Comparison of ENCODE assay signal across 16 cellular contexts in the genomic region with DNA sequence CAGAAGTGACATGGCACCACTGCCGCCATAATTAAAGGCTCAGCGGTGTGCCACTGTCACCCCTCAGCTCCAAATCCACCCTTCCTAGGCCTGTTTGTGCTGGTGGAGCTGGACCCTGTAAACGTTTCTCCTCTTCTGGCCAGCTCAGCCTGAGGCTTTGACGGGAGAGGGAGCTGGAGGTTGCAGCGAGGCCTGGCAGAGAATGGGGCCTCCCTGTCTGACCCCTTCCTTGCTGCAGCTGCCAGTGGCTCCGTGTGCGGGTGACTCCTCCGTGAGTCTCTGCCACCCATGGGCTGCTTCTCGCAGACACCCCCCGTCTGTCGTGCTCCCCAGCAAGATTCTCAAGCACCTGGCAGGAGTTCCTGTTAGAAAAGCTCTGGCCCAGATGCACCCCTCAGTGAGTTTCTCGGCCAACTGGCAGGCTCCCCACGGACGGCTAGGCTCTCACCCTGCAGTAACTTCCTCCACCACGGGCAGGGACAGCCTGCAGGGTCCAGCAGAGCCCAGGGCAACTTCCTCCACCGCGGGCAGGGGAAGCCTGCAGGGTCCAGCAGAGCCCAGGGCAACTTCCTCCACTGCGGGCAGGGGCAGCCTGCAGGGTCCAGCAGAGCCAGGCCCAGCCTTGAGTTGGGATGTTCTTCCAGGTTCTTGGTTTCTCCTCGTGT. TPM values are rescaled to one million over a fixed set of nuclear protein-coding genes. Genes with fewer than 3 reads are reported as not detected.
DNase-seq lines count a peak whose midpoint lies in the region; ATAC-seq and TF ChIP-seq lines count a peak whose summit lies in the region.
"Had no signal": no experiment of that assay in that cellular context is flagged by ENCODE, and none has a peak within 500 bp of the region (broad histone marks: within the 10 kb centered on the region; RNA-seq: fewer than 3 reads in every experiment).

No MANE protein-coding gene starts in this region.

- no peaks in the 10 kb centered on the region for H3K9me3 Mint-ChIP-seq in WTC11
- no peaks in the 10 kb centered on the region for H3K9me3 Mint-ChIP-seq in stimulated activated memory B cell treated with anti-CD40 and anti-IgM and Interleukin-4, amounts not matched to agents 10 μg/mL and 1 μg/mL and 100 μg/mL, for 72 hours
- H3K9me3 Mint-ChIP-seq: activated naive CD4-positive, alpha-beta T cell treated with anti-CD3 and anti-CD28 coated beads, Interleukin-2, amount 10 ng/mL, durations not matched to agents 7 days and 5 days had no signal

- TF ChIP-seq POLR2A in IMR-90 (IDR thresholded peaks at IDR 0.05; ENCODE audit: low read depth, low read length) (no peak), right lobe of liver (IDR thresholded peaks at IDR 0.05) (no peak)

- no peak for TF ChIP-seq CTCF in IMR-90 (conservative IDR thresholded peaks at IDR 0.05; ENCODE audit: low read depth, low read length)
- no peak for TF ChIP-seq CTCF in WTC11 (IDR thresholded peaks at IDR 0.05)
- no peak for TF ChIP-seq CTCF in right lobe of liver (IDR thresholded peaks at IDR 0.05)

- peaks cover 8% of the 10 kb centered on the region for H3K27me3 Mint-ChIP-seq in WTC11 (ENCODE audit: low read depth)
- H3K27me3 Mint-ChIP-seq in stimulated activated memory B cell treated with anti-CD40 and anti-IgM and Interleukin-4, amounts not matched to agents 10 μg/mL and 1 μg/mL and 100 μg/mL, for 72 hours: peaks cover 3% of the 10 kb centered on the region

- no peak overlapping the region for H2BK120ac ChIP-seq in IMR-90 (ENCODE audit: low read depth, low read length)

- peak overlapping the region; percentile 84 for H2AK9ac ChIP-seq in IMR-90 (replicated peaks; ENCODE audit: low read depth, low read length, poor library complexity)

- WGBS in IMR-90 (ENCODE audit: extremely low coverage in 2 of 2, insufficient read length in 1 of 2), 2 experiments: 65% methylated on average over 10 of the region's 19 CpGs; no CpG with 5 or more reads in 1 of the 2 experiments
- WGBS in right lobe of liver (ENCODE audit: insufficient coverage, low coverage, low lambda C conversion rate, missing lambda C conversion rate): 42% methylated on average over 11 of the region's 19 CpGs

- no peak overlapping the region for H3K27ac ChIP-seq in IMR-90 (ENCODE audit: insufficient read depth, low read length)
- no peak overlapping the region for H3K27ac ChIP-seq in right lobe of liver
- H3K27ac ChIP-seq: brain microvascular endothelial cell, ovary, VCaP had no signal

- ATAC-seq in IMR-90 (ENCODE audit: low read depth) (no peak), WTC11 (no peak), right lobe of liver (peak; percentile 10 to 52 (median 32)), GM18909 (IDR thresholded peaks at IDR 0.05; ENCODE audit: poor library complexity, unreplicated experiment) (no peak)
- no peak for ATAC-seq in stimulated activated memory B cell treated with anti-CD40 and anti-IgM and Interleukin-4, amounts not matched to agents 10 μg/mL and 1 μg/mL and 100 μg/mL, for 72 hours

- no peak overlapping the region for H4K5ac ChIP-seq in IMR-90 (ENCODE audit: low read depth, low read length)

- TF ChIP-seq RAD21 in IMR-90 (IDR thresholded peaks at IDR 0.05; ENCODE audit: low read length): no peak

- dilution Hi-C loops in IMR-90 (cut with HindIII; ENCODE audit: low sequenced_read_pairs, unreplicated experiment): no loop called here

- H2AK5ac ChIP-seq in IMR-90 (ENCODE audit: low read depth, low read length): 0 out of 2 replicates have a peak overlapping the region, but pooled peaks have one; percentile 35

- no peak for DNase-seq in IMR-90
- no peak for DNase-seq in WTC11 (ENCODE audit: low spot score)
- DNase-seq in right lobe of liver: peak in 2 of 3 donors; percentile 54 to 70
- DNase-seq in HuH-7.5 (ENCODE audit: low spot score): no peak
- no peak for DNase-seq in NCI-H187 (lab: John Stamatoyannopoulos, UW)
- DNase-seq: activated naive CD4-positive, alpha-beta T cell treated with anti-CD3 and anti-CD28 coated beads, Interleukin-2, amount 10 ng/mL, durations not matched to agents 7 days and 5 days; brain microvascular endothelial cell; CD4-positive, alpha-beta memory T cell; effector CD8-positive, alpha-beta T cell; midbrain; MV-4-11 had no signal

- intact Hi-C loops in IMR-90 (cut with micrococcal nuclease): no loop called here
- intact Hi-C loops in right lobe of liver (cut with DNase I): no loop called here

- no peak overlapping the region for H3K9ac ChIP-seq in IMR-90 (ENCODE audit: low read depth, low read length)

- CTCF ChIA-PET in IMR-90 (lab: Yijun Ruan, JAX): no interaction called here
- CTCF ChIA-PET in WTC11 (lab: Charles Lee): interaction anchor here (0.7 kb wide), 1 partner anchor 1146 kb away, joined by 3 read pairs; no protein-coding TSS in a partner anchor

- H3K4me1 ChIP-seq in IMR-90 (ENCODE audit: control insufficient read depth, insufficient read depth, low read length) (peaks cover 9% of the 10 kb centered on the region), right lobe of liver (peaks cover 0 to 7% (median 5%) of the 10 kb centered on the region in 4 donors)

- BruUV-seq in IMR-90 (replicated peaks; lab: Mats Ljungman, UMichigan): no TSS peak

- H3K14ac ChIP-seq in IMR-90 (replicated peaks; ENCODE audit: low read depth, low read length): no peak overlapping the region

- H3K9me1 ChIP-seq in IMR-90 (ENCODE audit: insufficient read depth, low read length): peaks cover 12% of the 10 kb centered on the region; the same call in 1 of the 2 replicates

- H2BK20ac ChIP-seq in IMR-90 (ENCODE audit: low read depth, low read length): no peak overlapping the region

- H4K91ac ChIP-seq in IMR-90 (ENCODE audit: insufficient read depth, low read depth, low read length): no peak overlapping the region

- no peak overlapping the region for H3K23ac ChIP-seq in IMR-90 (ENCODE audit: low read depth, low read length)

- no peak overlapping the region for H4K8ac ChIP-seq in IMR-90 (ENCODE audit: low read depth in 2 of 2, low read length in 2 of 2)

- H3K4me3 Mint-ChIP-seq in WTC11: no peak overlapping the region
- no peak overlapping the region for H3K4me3 Mint-ChIP-seq in stimulated activated memory B cell treated with anti-CD40 and anti-IgM and Interleukin-4, amounts not matched to agents 10 μg/mL and 1 μg/mL and 100 μg/mL, for 72 hours
- H3K4me3 Mint-ChIP-seq: activated naive CD4-positive, alpha-beta T cell treated with anti-CD3 and anti-CD28 coated beads, Interleukin-2, amount 10 ng/mL, durations not matched to agents 7 days and 5 days; CD4-positive, alpha-beta memory T cell had no signal

- peaks cover 4% of the 10 kb centered on the region in 2 experiments; a peak in 3 of 4 replicates for H3K79me1 ChIP-seq in IMR-90 (ENCODE audit: low read depth in 1 of 2, low read length in 2 of 2)

- no peaks in the 10 kb centered on the region for H4K20me1 ChIP-seq in IMR-90 (ENCODE audit: insufficient read depth, low read length)

- no peak overlapping the region for H3K4ac ChIP-seq in IMR-90 (ENCODE audit: low read depth, low read length)

- in situ Hi-C loops in IMR-90 (cut with MboI; ENCODE audit: low sequenced_read_pairs): no loop called here

- no peak overlapping the region for H3K4me3 ChIP-seq in IMR-90 (ENCODE audit: insufficient read depth, low read depth, low read length)
- no peak overlapping the region for H3K4me3 ChIP-seq in right lobe of liver
- H3K4me3 ChIP-seq: ovary, testis had no signal

- H3K36me3 ChIP-seq in IMR-90 (ENCODE audit: control insufficient read depth, insufficient read depth, low read length) (no peaks in the 10 kb centered on the region), right lobe of liver (no peaks in the 10 kb centered on the region)
- H3K36me3 ChIP-seq: brain microvascular endothelial cell, ovary had no signal

- H3K36me3 Mint-ChIP-seq in WTC11: no peaks in the 10 kb centered on the region
- H3K36me3 Mint-ChIP-seq in stimulated activated memory B cell treated with anti-CD40 and anti-IgM and Interleukin-4, amounts not matched to agents 10 μg/mL and 1 μg/mL and 100 μg/mL, for 72 hours: no peaks in the 10 kb centered on the region
- H3K36me3 Mint-ChIP-seq: activated naive CD4-positive, alpha-beta T cell treated with anti-CD3 and anti-CD28 coated beads, Interleukin-2, amount 10 ng/mL, durations not matched to agents 7 days and 5 days; CD4-positive, alpha-beta memory T cell had no signal

- H3K27ac Mint-ChIP-seq in WTC11: no peak overlapping the region
- H3K27ac Mint-ChIP-seq in stimulated activated memory B cell treated with anti-CD40 and anti-IgM and Interleukin-4, amounts not matched to agents 10 μg/mL and 1 μg/mL and 100 μg/mL, for 72 hours: peak overlapping the region; percentile 55
- H3K27ac Mint-ChIP-seq: activated naive CD4-positive, alpha-beta T cell treated with anti-CD3 and anti-CD28 coated beads, Interleukin-2, amount 10 ng/mL, durations not matched to agents 7 days and 5 days had no signal

- H3K27me3 ChIP-seq in IMR-90 (ENCODE audit: control insufficient read depth, insufficient read depth, low read length): no peaks in the 10 kb centered on the region
- H3K27me3 ChIP-seq in right lobe of liver: no peaks in the 10 kb centered on the region
- H3K27me3 ChIP-seq: brain microvascular endothelial cell, ovary, testis had no signal

- H2AFZ ChIP-seq in IMR-90 (replicated peaks; ENCODE audit: low read length, poor library complexity): peak overlapping the region; percentile 53

- no peak overlapping the region for H3K4me2 ChIP-seq in IMR-90 (ENCODE audit: low read depth, low read length)

- H3K4me1 Mint-ChIP-seq in WTC11: no peaks in the 10 kb centered on the region
- peaks cover 30% of the 10 kb centered on the region for H3K4me1 Mint-ChIP-seq in stimulated activated memory B cell treated with anti-CD40 and anti-IgM and Interleukin-4, amounts not matched to agents 10 μg/mL and 1 μg/mL and 100 μg/mL, for 72 hours

- no peak overlapping the region for H3K56ac ChIP-seq in IMR-90 (ENCODE audit: extremely low read depth, insufficient read depth, low read length)

- no peak overlapping the region; the same call in 2 of the 3 replicates for H2BK15ac ChIP-seq in IMR-90 (ENCODE audit: low read depth, low read length)

- H3K9me3 ChIP-seq in IMR-90 (ENCODE audit: control insufficient read depth, insufficient read depth, low read length): no peaks in the 10 kb centered on the region
- H3K9me3 ChIP-seq in right lobe of liver: no peaks in the 10 kb centered on the region
- H3K9me3 ChIP-seq: ovary, testis had no signal

- POLR2A ChIA-PET in IMR-90 (lab: Charles Lee; ENCODE audit: unreplicated experiment) (no interaction called here), WTC11 (lab: Charles Lee) (interaction anchor here (0.7 kb wide), 1 partner anchor 47 kb away, joined by 6 read pairs; no protein-coding TSS in a partner anchor)

- no peak overlapping the region for H3K18ac ChIP-seq in IMR-90 (ENCODE audit: low read depth, low read length)

- H2BK5ac ChIP-seq in IMR-90 (ENCODE audit: low read depth, low read length, poor library complexity, severe bottlenecking): no peak overlapping the region

RNA-seq across cellular contexts. Expression of a gene that starts 4.7 kb away (rescaled TPM):
- total RNA-seq in IMR-90 (2012; rRNA removed): 5.0 and 7.2 TPM in 2 replicates
- 40.3 and 44.2 TPM in 2 replicates for polyA plus RNA-seq in IMR-90 (2012; rRNA removed)
- polyA plus RNA-seq in IMR-90 (2012; cell fraction: cytosol; rRNA removed): 36.0 and 41.8 TPM in 2 replicates
- 18.8 and 27.5 TPM in 2 replicates for polyA plus RNA-seq in IMR-90 (2012; cell fraction: nucleus; rRNA removed; ENCODE audit: low replicate concordance)
- 15.0 to 23.1 TPM (median 19.6 TPM) in 3 replicates for total RNA-seq in WTC11 (2021)
- total RNA-seq in right lobe of liver: 10 to 100 TPM; 13.4 to 27.8 (median 15.6) TPM

RNA-seq across cellular contexts. Expression of a gene that starts 48.0 kb away (rescaled TPM):
- total RNA-seq in IMR-90 (2012; rRNA removed): 18.3 and 22.8 TPM in 2 replicates
- 32.6 and 36.1 TPM in 2 replicates for polyA plus RNA-seq in IMR-90 (2012; rRNA removed)
- 27.3 and 38.0 TPM in 2 replicates for polyA plus RNA-seq in IMR-90 (2012; cell fraction: cytosol; rRNA removed)
- 37.9 and 82.6 TPM in 2 replicates for polyA plus RNA-seq in IMR-90 (2012; cell fraction: nucleus; rRNA removed; ENCODE audit: low replicate concordance)
- 16.9 to 20.7 TPM (median 18.4 TPM) in 3 replicates for total RNA-seq in WTC11 (2021)
- 100 to 1,000 TPM in 1 of 6 experiments, 10 to 100 TPM in 5; 46.6 to 139 (median 63.3) TPM for total RNA-seq in right lobe of liver

Comparison
In these comparisons a context has a peak if more than half of its experiments do, and no peak if none do; other contexts are left out.
1. ATAC-seq: peak in right lobe of liver (4 of 4); none in IMR-90 (single experiment), WTC11 (single experiment), stimulated activated memory B cell treated with anti-CD40 and anti-IgM and Interleukin-4, amounts not matched to agents 10 μg/mL and 1 μg/mL and 100 μg/mL, for 72 hours (single experiment) and GM18909 (single experiment).
2. DNase-seq: peak in right lobe of liver (2 of 3); none in IMR-90 (single experiment), WTC11 (single experiment), HuH-7.5 (single experiment) and NCI-H187 (0 of 2).